ENCODE assay signal across 25 cellular contexts in the genomic region with DNA sequence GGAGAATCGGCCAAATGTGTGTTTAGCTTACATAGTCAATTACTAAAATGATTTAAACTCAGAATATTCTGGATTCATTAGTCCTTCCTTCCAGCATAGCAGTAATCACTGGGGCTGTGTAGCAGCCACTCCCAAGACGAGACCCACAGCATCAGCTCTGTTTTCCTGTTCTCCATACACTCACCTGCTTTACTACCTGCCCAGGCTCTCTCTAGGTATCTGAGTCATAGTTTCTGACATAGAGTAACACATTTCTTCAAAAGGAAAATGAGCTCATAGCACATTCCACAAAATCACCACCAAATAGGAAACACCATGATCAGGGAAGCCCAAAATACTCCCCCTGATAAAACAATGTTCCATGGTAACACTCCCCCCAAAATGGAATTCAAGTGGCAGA. TPM values are rescaled to one million over a fixed set of nuclear protein-coding genes. Genes with fewer than 3 reads are reported as not detected.
DNase-seq lines count a peak whose midpoint lies in the region; ATAC-seq, FAIRE-seq and TF ChIP-seq lines count a peak whose summit lies in the region.
"Had no signal": no experiment of that assay in that cellular context is flagged by ENCODE, and none has a peak within 500 bp of the region (broad histone marks: within the 10 kb centered on the region; RNA-seq: fewer than 3 reads in every experiment).

No MANE protein-coding gene starts in this region.

- TF ChIP-seq CTCF in RWPE2 (IDR thresholded peaks at IDR 0.05; ENCODE audit: poor library complexity, severe bottlenecking) (no peak), bronchial epithelial cell (IDR thresholded peaks at IDR 0.05; ENCODE audit: insufficient read depth, low read length, severe bottlenecking) (no peak), mucosa of descending colon (IDR thresholded peaks at IDR 0.05) (no peak)

- no peak for DNase-seq in activated naive CD4-positive, alpha-beta T cell treated with anti-CD3 and anti-CD28 coated beads, Interleukin-2, amount 10 ng/mL, durations not matched to agents 7 days and 5 days
- no peak for DNase-seq in activated naive CD4-positive, alpha-beta T cell (lab: John Stamatoyannopoulos, UW)
- DNase-seq in RWPE2 (ENCODE audit: low spot score) (no peak), bronchial epithelial cell (ENCODE audit: low read depth) (peak; percentile 92), renal cortical epithelial cell (ENCODE audit: low read depth) (peak; percentile 22), mucosa of descending colon (no peak)
- DNase-seq: activated CD4-positive, CD25-positive, alpha-beta regulatory T cell treated with anti-CD3 and anti-CD28 coated beads, Interleukin-2, amount 50 U/mL, for 72 hours; activated gamma-delta T cell treated with Interleukin-2 at 50 U/mL for 16 hours; body of pancreas; effector memory CD8-positive, alpha-beta T cell; Kasumi-1; NCI-H1092 treated with DMSO at 0.1 percent for 48 hours; NCI-H2081; NCI-H345; NCI-H774; ovary; SHP77; sigmoid colon; substantia nigra had no signal

- CTCF ChIA-PET in activated naive CD4-positive, alpha-beta T cell treated with anti-CD3 and anti-CD28 coated beads, Interleukin-2, amount 10 ng/mL, durations not matched to agents 7 days and 5 days (lab: Charles Lee), result interaction anchor here (0.7 to 1.4 kb wide), 2 partner anchors 23 to 138 kb away, joined by 3 read pairs; a partner anchor contains a TSS

- H3K9me3 ChIP-seq in RWPE2 (ENCODE audit: severe bottlenecking) (no peaks in the 10 kb centered on the region), mucosa of descending colon (no peaks in the 10 kb centered on the region)
- H3K9me3 ChIP-seq: BLaER1 treated with 17β-estradiol and CSF1 and Interleukin-3, amounts not matched to agents 10 nM and 100 nM; body of pancreas; ovary; sigmoid colon had no signal

- H3K4me3 Mint-ChIP-seq in activated naive CD4-positive, alpha-beta T cell treated with anti-CD3 and anti-CD28 coated beads, Interleukin-2, amount 10 ng/mL, durations not matched to agents 7 days and 5 days, result no peak overlapping the region
- H3K4me3 Mint-ChIP-seq: effector memory CD8-positive, alpha-beta T cell; GM23338; natural killer cell treated with Interleukin-12 subunit alpha and Interleukin-12 subunit beta and Interleukin-15 and Interleukin-18, amount 100 ng/mL, for 72 hours had no signal

- no peak overlapping the region for H3K27ac ChIP-seq in RWPE2 (ENCODE audit: poor library complexity, severe bottlenecking)
- H3K27ac ChIP-seq: BLaER1 treated with 17β-estradiol and CSF1 and Interleukin-3, amounts not matched to agents 10 nM and 100 nM; body of pancreas; ovary had no signal

- no peaks in the 10 kb centered on the region for H3K27me3 Mint-ChIP-seq in activated naive CD4-positive, alpha-beta T cell treated with anti-CD3 and anti-CD28 coated beads, Interleukin-2, amount 10 ng/mL, durations not matched to agents 7 days and 5 days
- H3K27me3 Mint-ChIP-seq: effector memory CD8-positive, alpha-beta T cell; natural killer cell treated with Interleukin-12 subunit alpha and Interleukin-12 subunit beta and Interleukin-15 and Interleukin-18, amount 100 ng/mL, for 72 hours had no signal

- peaks cover 98% of the 10 kb centered on the region for H3K36me3 ChIP-seq in RWPE2 (ENCODE audit: low read depth)
- H3K36me3 ChIP-seq in bronchial epithelial cell (ENCODE audit: control insufficient read depth, insufficient read depth, low read length), result peaks cover 32% of the 10 kb centered on the region
- peaks cover 5% of the 10 kb centered on the region for H3K36me3 ChIP-seq in mucosa of descending colon (ENCODE audit: low read depth)
- H3K36me3 ChIP-seq: ovary had no signal

- ATAC-seq in RWPE2 (ENCODE audit: low read depth) (peak; percentile 56; the same call in 2 of the 3 replicates), HG03469 (IDR thresholded peaks at IDR 0.05; ENCODE audit: unreplicated experiment) (no peak), GM18909 (IDR thresholded peaks at IDR 0.05; ENCODE audit: poor library complexity, unreplicated experiment) (no peak), mucosa of descending colon (no peak)
- ATAC-seq: body of pancreas; effector memory CD8-positive, alpha-beta T cell; GM23338; natural killer cell treated with Interleukin-12 subunit alpha and Interleukin-12 subunit beta and Interleukin-15 and Interleukin-18, amount 100 ng/mL, for 72 hours had no signal

- H3K27ac Mint-ChIP-seq in activated naive CD4-positive, alpha-beta T cell treated with anti-CD3 and anti-CD28 coated beads, Interleukin-2, amount 10 ng/mL, durations not matched to agents 7 days and 5 days, result peak overlapping the region; percentile 46
- H3K27ac Mint-ChIP-seq: GM23338 had no signal

- H3K9me3 Mint-ChIP-seq in activated naive CD4-positive, alpha-beta T cell treated with anti-CD3 and anti-CD28 coated beads, Interleukin-2, amount 10 ng/mL, durations not matched to agents 7 days and 5 days, result no peaks in the 10 kb centered on the region
- H3K9me3 Mint-ChIP-seq: effector memory CD8-positive, alpha-beta T cell; GM23338; natural killer cell treated with Interleukin-12 subunit alpha and Interleukin-12 subunit beta and Interleukin-15 and Interleukin-18, amount 100 ng/mL, for 72 hours had no signal

- FAIRE-seq in bronchial epithelial cell (lab: Jason Lieb, UNC), result peak; percentile 84
- FAIRE-seq: urothelium cell line had no signal

- intact Hi-C loops in mucosa of descending colon (cut with DNase I, micrococcal nuclease), result loop anchor here (5.0 kb wide), 2 partner anchors 137 to 142 kb away; a partner anchor contains a TSS

- no peak overlapping the region for H3K4me3 ChIP-seq in RWPE2 (ENCODE audit: severe bottlenecking)
- H3K4me3 ChIP-seq in bronchial epithelial cell (ENCODE audit: low read depth, low read length), result no peak overlapping the region
- no peak overlapping the region for H3K4me3 ChIP-seq in mucosa of descending colon
- H3K4me3 ChIP-seq: BLaER1 treated with 17β-estradiol and CSF1 and Interleukin-3, amounts not matched to agents 10 nM and 100 nM; body of pancreas; GM23338; ovary; sigmoid colon had no signal

- H3K4me1 Mint-ChIP-seq in activated naive CD4-positive, alpha-beta T cell treated with anti-CD3 and anti-CD28 coated beads, Interleukin-2, amount 10 ng/mL, durations not matched to agents 7 days and 5 days, result peaks cover 70% of the 10 kb centered on the region
- H3K4me1 Mint-ChIP-seq: GM23338 had no signal

- H3K27me3 ChIP-seq in RWPE2 (ENCODE audit: insufficient read depth, poor library complexity, severe bottlenecking) (no peaks in the 10 kb centered on the region), bronchial epithelial cell (ENCODE audit: control insufficient read depth, insufficient read depth, low read length) (no peaks in the 10 kb centered on the region)
- H3K27me3 ChIP-seq: BLaER1 treated with 17β-estradiol and CSF1 and Interleukin-3, amounts not matched to agents 10 nM and 100 nM; body of pancreas; ovary; sigmoid colon had no signal

- H3K36me3 Mint-ChIP-seq in activated naive CD4-positive, alpha-beta T cell treated with anti-CD3 and anti-CD28 coated beads, Interleukin-2, amount 10 ng/mL, durations not matched to agents 7 days and 5 days, result peaks cover 65% of the 10 kb centered on the region

- no peaks in the 10 kb centered on the region for H3K4me1 ChIP-seq in RWPE2 (ENCODE audit: insufficient read depth, poor library complexity, severe bottlenecking)
- H3K4me1 ChIP-seq in mucosa of descending colon (ENCODE audit: low read depth), result no peaks in the 10 kb centered on the region
- H3K4me1 ChIP-seq: body of pancreas had no signal

RNA-seq across cellular contexts. Expression of a gene that starts 22.9 kb away (rescaled TPM):
- 11.0 and 12.6 TPM in 2 replicates for total RNA-seq in bronchial epithelial cell
- total RNA-seq in renal cortical epithelial cell, result 9.0 and 48.7 TPM in 2 replicates
- 10 to 100 TPM; 14.0 to 28.0 (median 20.0) TPM for total RNA-seq in mucosa of descending colon

RNA-seq across cellular contexts. Expression of a gene that starts 23.4 kb away (rescaled TPM):
- total RNA-seq in bronchial epithelial cell (24.5 and 34.9 TPM in 2 replicates), renal cortical epithelial cell (30.0 and 90.7 TPM in 2 replicates), mucosa of descending colon (10 to 100 TPM; 68.2 to 83.2 (median 72.0) TPM)

Comparison
In these comparisons a context has a peak if more than half of its experiments do, and no peak if none do; other contexts are left out.
1. DNase-seq: peak in bronchial epithelial cell (single experiment) and renal cortical epithelial cell (single experiment); none in activated naive CD4-positive, alpha-beta T cell treated with anti-CD3 and anti-CD28 coated beads, Interleukin-2, amount 10 ng/mL, durations not matched to agents 7 days and 5 days (single experiment), activated naive CD4-positive, alpha-beta T cell (0 of 4), RWPE2 (single experiment) and mucosa of descending colon (0 of 3).